ENCODE assay signal across 5 cellular contexts in genomic region chr16:22111629-22112028, GRCh38. TPM values are rescaled to one million over a fixed set of nuclear protein-coding genes. Genes with fewer than 3 reads are reported as not detected.
"Had no signal": no experiment of that assay in that cellular context is flagged by ENCODE, and none has a peak within 500 bp of the region (broad histone marks: within the 10 kb centered on the region; RNA-seq: fewer than 3 reads in every experiment).

No MANE protein-coding gene starts in this region.

RNA-seq across cellular contexts. Expression of gene VWA3A, which starts 19.3 kb away (rescaled TPM):
- total RNA-seq: activated CD4-positive, alpha-beta T cell treated with anti-CD3 and anti-CD28 coated beads, Interleukin-2, amount 10 ng/mL, durations not matched to agents 24 days and 14 days; activated CD8-positive, alpha-beta T cell treated with anti-CD3 and anti-CD28 coated beads for 36 hours; T-helper 2 cell treated with Interferon-gamma antibody and Interleukin-4, amounts not matched to agents 100 ng/mL and 5 ng/mL, for 36 hours had no signal

RNA-seq across cellular contexts. Expression of gene SDR42E2, which starts 50.7 kb away (rescaled TPM):
- total RNA-seq: activated CD4-positive, alpha-beta memory T cell treated with anti-CD3 and anti-CD28 coated beads, Interleukin-2, amount 10 ng/mL, durations not matched to agents 7 days and 5 days; activated CD8-positive, alpha-beta memory T cell treated with anti-CD3 and anti-CD28 coated beads for 36 hours; T-helper 2 cell treated with Interferon-gamma antibody and Interleukin-4, amounts not matched to agents 100 ng/mL and 5 ng/mL, for 36 hours had no signal
